Comparison of ENCODE assay signal across 8 cellular contexts in genomic region chr14:75660238-75660629, GRCh38. TPM values are rescaled to one million over a fixed set of nuclear protein-coding genes. Genes with fewer than 3 reads are reported as not detected.
DNase-seq lines count a peak whose midpoint lies in the region; ATAC-seq and TF ChIP-seq lines count a peak whose summit lies in the region.

No MANE protein-coding gene starts in this region.

- H3K4me3 ChIP-seq in GM23338 (peak overlapping the region; percentile 91), foreskin fibroblast (ENCODE audit: low read depth in 1 of 2, low read length in 2 of 2) (peak overlapping the region; percentile 95 to 96), gastrocnemius medialis (peak overlapping the region; percentile 72 to 98 (median 85))

- H3K4me3 Mint-ChIP-seq in GM23338, result peak overlapping the region; percentile 93
- peak overlapping the region; percentile 94 to 100 (median 95) for H3K4me3 Mint-ChIP-seq in T-cell

- H3K4me1 ChIP-seq in GM23338 (ENCODE audit: insufficient read depth), result peaks cover 16% of the 10 kb centered on the region; the same call in 1 of the 2 replicates
- H3K4me1 ChIP-seq in gastrocnemius medialis, result peaks cover 27 to 52% of the 10 kb centered on the region in 2 donors

- ATAC-seq in GM23338, result no peak
- ATAC-seq in T-cell (replicated peaks in 1 of 4), result no peak
- ATAC-seq in gastrocnemius medialis, result no peak
- ATAC-seq in HG02973 (IDR thresholded peaks at IDR 0.05; ENCODE audit: unreplicated experiment), result no peak
- ATAC-seq in GM19455 (IDR thresholded peaks at IDR 0.05; ENCODE audit: unreplicated experiment), result no peak

- H4K20me1 ChIP-seq in GM23338 (replicated peaks; ENCODE audit: insufficient read depth), result peaks cover 2% of the 10 kb centered on the region

- CTCF ChIA-PET in T-cell (lab: Charles Lee), result interaction anchor here (0.5 to 2.0 kb wide), 6 partner anchors 82 to 326 kb away, joined by 3 to 9 read pairs (median 4); partner anchors contain the start of genes FLVCR2 (in 1 of the 2), IFT43 (in 1 of the 2) and TGFB3 (in 1 of the 2)

- H3K9me2 ChIP-seq in GM23338 (ENCODE audit: insufficient read depth), result no peaks in the 10 kb centered on the region

- H3K27me3 ChIP-seq in GM23338 (ENCODE audit: insufficient read depth) (no peaks in the 10 kb centered on the region), gastrocnemius medialis (no peaks in the 10 kb centered on the region)

- H3K36me3 ChIP-seq in GM23338 (ENCODE audit: insufficient read depth), result 0 out of 2 replicates have a peak, but pooled peaks cover 4% of the 10 kb centered on the region
- H3K36me3 ChIP-seq in gastrocnemius medialis, result no peaks in the 10 kb centered on the region

- H3F3A ChIP-seq in GM23338 (replicated peaks; ENCODE audit: low read depth), result peaks cover 5% of the 10 kb centered on the region

- H3K27me3 Mint-ChIP-seq in GM23338 (ENCODE audit: insufficient read depth, low read depth, poor library complexity), result peaks cover 13% of the 10 kb centered on the region
- no peaks in the 10 kb centered on the region for H3K27me3 Mint-ChIP-seq in T-cell

- no peaks in the 10 kb centered on the region for H3K9me3 ChIP-seq in gastrocnemius medialis

- TF ChIP-seq POLR2A in gastrocnemius medialis (IDR thresholded peaks at IDR 0.05), result no peak

- DNase-seq in GM23338 (ENCODE audit: low spot score) (no peak), T-cell (no peak), foreskin fibroblast (no peak), gastrocnemius medialis (no peak), NAMALWA (ENCODE audit: low spot score) (no peak), HT-29 (ENCODE audit: low spot score) (no peak)

- H3K36me3 Mint-ChIP-seq in GM23338 (ENCODE audit: low read depth) (peaks cover 27% of the 10 kb centered on the region), T-cell (peaks cover 11% of the 10 kb centered on the region)

- peaks cover 60% of the 10 kb centered on the region for H3K79me2 ChIP-seq in GM23338 (replicated peaks; ENCODE audit: insufficient read depth)

- H3K27ac Mint-ChIP-seq in GM23338 (peak overlapping the region; percentile 95), T-cell (peak overlapping the region; percentile 97 to 100)

- TF ChIP-seq CTCF in GM23338 (conservative IDR thresholded peaks at IDR 0.05; ENCODE audit: low read depth in 2 of 2) (no peak), foreskin fibroblast (IDR thresholded peaks at IDR 0.05; ENCODE audit: low read depth, low read length) (no peak), gastrocnemius medialis (IDR thresholded peaks at IDR 0.05 in 4 of 5, conservative IDR thresholded peaks at IDR 0.05 in 1 of 5) (no peak)

- peak overlapping the region; percentile 79 for H3K4me2 ChIP-seq in GM23338

- no peaks in the 10 kb centered on the region for H3K9me3 Mint-ChIP-seq in GM23338
- no peaks in the 10 kb centered on the region for H3K9me3 Mint-ChIP-seq in T-cell

- intact Hi-C loops in gastrocnemius medialis (cut with DNase I; ENCODE audit: low total_unique reads), result loop anchor here (5.0 kb wide), 2 partner anchors 322 to 502 kb away; partner anchors contain the start of gene TGFB3

- POLR2A ChIA-PET in T-cell (lab: Charles Lee), result interaction anchor here in 1 of 2 donors (0.6 to 0.7 kb wide), 4 partner anchors 102 to 1085 kb away, joined by 3 to 8 read pairs (median 3); no protein-coding TSS in a partner anchor

- H3K4me1 Mint-ChIP-seq in GM23338 (peaks cover 15% of the 10 kb centered on the region; the same call in 2 of the 3 replicates), T-cell (peaks cover 20 to 37% (median 33%) of the 10 kb centered on the region in 3 donors)

- H2AFZ ChIP-seq in GM23338, result peak overlapping the region; percentile 40; the same call in 1 of the 2 replicates

- H3K27ac ChIP-seq in GM23338 (ENCODE audit: low read depth) (no peak overlapping the region; the same call in 1 of the 2 replicates), gastrocnemius medialis (peak overlapping the region; percentile 77 to 86 (median 82))

- in situ Hi-C loops in gastrocnemius medialis (cut with MboI; ENCODE audit: low sequenced_read_pairs in 4 of 4), result no loop called here

TF ChIP-seq in GM23338, 12 proteins besides CTCF, POLR2A, EP300 and RAD21 (continues in another document):
- TF ChIP-seq ZNF462 (CRISPR knock-in tag; IDR thresholded peaks at IDR 0.05), result no peak

RNA-seq across cellular contexts. Expression of gene ERG28, which starts 0.4 kb away (rescaled TPM):
- 27.1 and 27.9 TPM in 2 replicates for total RNA-seq in GM23338 (2014; rRNA removed; shearing (Covaris generic))
- polyA plus RNA-seq in GM23338 (2016; fragmentation: Nextera tagmentation; extraction: Ambion mirVana), result 88.9 and 95.1 TPM in 2 replicates
- 10 to 100 TPM in 4 of 5 donors, 1 to 10 TPM in 1; 9.8 to 14.4 (median 12.3) TPM for total RNA-seq in T-cell
- 1 to 10 TPM; 3.7 to 6.4 (median 4.7) TPM for total RNA-seq in gastrocnemius medialis
- 9.5 and 10.4 TPM in 2 replicates for total RNA-seq in HT-29 (2014; rRNA removed; shearing (Covaris generic))

RNA-seq across cellular contexts. Expression of gene TTLL5, which starts 0.8 kb away (rescaled TPM):
- 34.2 and 35.4 TPM in 2 replicates for total RNA-seq in GM23338 (2014; rRNA removed; shearing (Covaris generic))
- 24.5 and 33.5 TPM in 2 replicates for polyA plus RNA-seq in GM23338 (2016; fragmentation: Nextera tagmentation; extraction: Ambion mirVana)
- total RNA-seq in T-cell (10 to 100 TPM; 15.4 to 36.2 (median 22.2) TPM), gastrocnemius medialis (10 to 100 TPM in 3 of 4 donors, 1 to 10 TPM in 1; 9.1 to 36.0 (median 16.4) TPM)
- total RNA-seq in HT-29 (2014; rRNA removed; shearing (Covaris generic)), result 14.6 and 20.5 TPM in 2 replicates
